11 cellular contexts compared by ENCODE assay signal in the genomic region with DNA sequence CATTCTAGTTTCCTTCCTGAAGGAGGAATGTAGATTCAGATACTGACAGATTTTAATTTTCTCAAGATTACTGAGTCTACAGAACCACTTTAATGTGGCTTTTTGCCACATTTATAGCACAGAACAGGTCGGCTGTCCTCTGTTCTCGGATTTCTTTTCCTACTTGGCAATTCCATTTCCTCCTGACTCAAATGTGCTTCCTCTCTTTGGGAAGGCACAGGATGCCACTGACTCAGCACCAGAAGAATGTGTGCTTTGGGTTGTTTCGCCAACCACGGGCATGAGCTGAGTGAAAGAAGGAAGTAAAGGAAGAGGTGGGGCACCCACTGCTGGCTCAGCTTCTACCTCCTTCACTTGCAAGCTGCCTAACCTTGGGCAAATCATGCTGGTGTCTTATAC.
DNase-seq lines count a peak whose midpoint lies in the region; ATAC-seq and TF ChIP-seq lines count a peak whose summit lies in the region.
"Had no signal": no experiment of that assay in that cellular context is flagged by ENCODE, and none has a peak within 500 bp of the region (broad histone marks: within the 10 kb centered on the region; RNA-seq: fewer than 3 reads in every experiment).

No MANE protein-coding gene starts in this region.

- H3K27ac ChIP-seq in epithelial cell of prostate: peak overlapping the region; percentile 92

- DNase-seq in HCEC 1CT (peak; percentile 89), RKO (ENCODE audit: low spot score) (peak; percentile 70), epithelial cell of prostate (ENCODE audit: low read depth, low spot score) (peak; percentile 73), omental fat pad (ENCODE audit: low spot score) (no peak), occipital lobe (lab: John Stamatoyannopoulos, UW) (no peak), NCI-H146 (lab: John Stamatoyannopoulos, UW) (no peak), DMS114 treated with DMSO at 0.1 percent for 48 hours (lab: John Stamatoyannopoulos, UW; ENCODE audit: unreplicated experiment) (no peak), D341Med (ENCODE audit: low spot score) (no peak)
- DNase-seq: activated CD4-positive, alpha-beta T cell treated with anti-CD3 and anti-CD28 coated beads, Interleukin-2, amount 10 ng/mL, durations not matched to agents 7 days and 5 days; NCI-H1092; OCI-M1 had no signal

- TF ChIP-seq CTCF in omental fat pad (IDR thresholded peaks at IDR 0.05): no peak

- ATAC-seq in omental fat pad (ENCODE audit: low FRiP score): peak; percentile 32

Comparison
In these comparisons a context has a peak if more than half of its experiments do, and no peak if none do; other contexts are left out.
1. DNase-seq: peak in HCEC 1CT (single experiment), RKO (single experiment) and epithelial cell of prostate (single experiment); none in omental fat pad (single experiment), occipital lobe (single experiment), NCI-H146 (single experiment), DMS114 treated with DMSO at 0.1 percent for 48 hours (single experiment) and D341Med (single experiment).